In genomic region chr5:179265529-179266290, GRCh38 we compare ENCODE assay signal across 10 cellular contexts.
A peak's percentile ranks its signal among the peaks of the same experiment; 100 is the strongest.
DNase-seq lines count a peak whose midpoint lies in the region; ATAC-seq and TF ChIP-seq lines count a peak whose summit lies in the region.
"Had no signal": no experiment of that assay in that cellular context is flagged by ENCODE, and none has a peak within 500 bp of the region (broad histone marks: within the 10 kb centered on the region; RNA-seq: fewer than 3 reads in every experiment).

No MANE protein-coding gene starts in this region.

- POLR2A ChIA-PET in AG04450 (lab: Yijun Ruan, JAX): interaction anchor here (0.6 to 2.1 kb wide), 5 partner anchors 8 to 984 kb away, joined by 3 to 15 read pairs (median 4); no protein-coding TSS in a partner anchor

- no peak for TF ChIP-seq CTCF in AG04450 (IDR thresholded peaks at IDR 0.05; ENCODE audit: low read depth, low read length)
- TF ChIP-seq CTCF in fibroblast of pulmonary artery (IDR thresholded peaks at IDR 0.05; ENCODE audit: low read length, missing control alignments): no peak
- no peak for TF ChIP-seq CTCF in nephron progenitor cell (IDR thresholded peaks at IDR 0.05)

- peak overlapping the region; percentile 32 for H3K4me3 ChIP-seq in AG04450 (ENCODE audit: low read depth, low read length)
- H3K4me3 ChIP-seq in fibroblast of pulmonary artery (replicated peaks; ENCODE audit: low read depth, low read length): no peak overlapping the region

- peak overlapping the region; percentile 92 for H3K27ac Mint-ChIP-seq in nephron progenitor cell

- no peak for TF ChIP-seq POLR2A in erythroblast (IDR thresholded peaks at IDR 0.05; ENCODE audit: low read length)

- H3K27ac ChIP-seq in AG04450 (ENCODE audit: low read depth, low read length): peak overlapping the region; percentile 99

- H3K36me3 Mint-ChIP-seq in nephron progenitor cell (ENCODE audit: low read depth): peaks cover 4% of the 10 kb centered on the region

- peaks cover 9% of the 10 kb centered on the region for H3K27me3 Mint-ChIP-seq in nephron progenitor cell (ENCODE audit: low read depth, poor library complexity)

- no peak for ATAC-seq in GM21723 (IDR thresholded peaks at IDR 0.05; ENCODE audit: unreplicated experiment)
- ATAC-seq: activated CD4-positive, CD25-positive, alpha-beta regulatory T cell treated with anti-CD3 and anti-CD28 coated beads, Interleukin-2, amount 50 U/mL, for 24 hours had no signal

- peaks cover 8% of the 10 kb centered on the region; the same call in 1 of the 2 replicates for H3K9me3 ChIP-seq in AG04450 (ENCODE audit: control insufficient read depth, insufficient read depth, low read length)

- peak overlapping the region; percentile 58 for H3K4me3 Mint-ChIP-seq in nephron progenitor cell

- CTCF ChIA-PET in AG04450 (lab: Charles Lee): interaction anchor here (0.6 to 1.5 kb wide), 3 partner anchors 8 to 98 kb away, joined by 3 to 8 read pairs (median 3); no protein-coding TSS in a partner anchor

- H3K27me3 ChIP-seq in AG04450 (ENCODE audit: control insufficient read depth, insufficient read depth, low read length): no peaks in the 10 kb centered on the region

- H3K4me1 Mint-ChIP-seq in nephron progenitor cell: peaks cover 77% of the 10 kb centered on the region

- H3K9me3 Mint-ChIP-seq in nephron progenitor cell: no peaks in the 10 kb centered on the region

- DNase-seq in AG04450 (ENCODE audit: low read depth, low spot score) (peak; percentile 96), NCI-H2171 treated with DMSO at 0.1 percent for 48 hours (lab: John Stamatoyannopoulos, UW) (peak; percentile 68), fibroblast of pulmonary artery (ENCODE audit: low read depth) (peak; percentile 99), nephron progenitor cell (peak; percentile 75), NCI-H82 treated with DMSO at 0.1 percent for 48 hours (lab: John Stamatoyannopoulos, UW; ENCODE audit: unreplicated experiment) (no peak), erythroblast (lab: John Stamatoyannopoulos, UW) (no peak), NCI-H1048 (lab: John Stamatoyannopoulos, UW) (no peak)
- DNase-seq: DND-41 had no signal

Comparison
In these comparisons a context has a peak if more than half of its experiments do, and no peak if none do; other contexts are left out.
1. DNase-seq: peak in AG04450 (single experiment), NCI-H2171 treated with DMSO at 0.1 percent for 48 hours (single experiment), fibroblast of pulmonary artery (single experiment) and nephron progenitor cell (single experiment); none in NCI-H82 treated with DMSO at 0.1 percent for 48 hours (single experiment), erythroblast (0 of 2) and NCI-H1048 (single experiment).